ENCODE assay signal across 11 cellular contexts in genomic region chrY:15805985-15806384, GRCh38.
"Had no signal": no experiment of that assay in that cellular context is flagged by ENCODE, and none has a peak within 500 bp of the region (broad histone marks: within the 10 kb centered on the region; RNA-seq: fewer than 3 reads in every experiment).

No MANE protein-coding gene starts in this region.

- H2AFZ ChIP-seq: GM23248, GM23338 had no signal

- DNase-seq: GM23248, GOT3, H7, H9, HCEC 1CT, HFFc6 had no signal

- H3K9me3 ChIP-seq: HAP-1 had no signal

- H3K4me3 ChIP-seq: GM23248, GM23338, HAP-1 had no signal

- H3K36me3 ChIP-seq: HAP-1 had no signal

- ATAC-seq: GM23338, HCT116 had no signal

- H3K9ac ChIP-seq: GM23248 had no signal

- H3K4me2 ChIP-seq: GM23338 had no signal

- FAIRE-seq: H1, H54 had no signal

- H3K4me1 ChIP-seq: HAP-1 had no signal

- H3K27ac ChIP-seq: GM23248 had no signal
